8 cellular contexts compared by ENCODE assay signal in genomic region chrX:17521871-17522693, GRCh38.
DNase-seq lines count a peak whose midpoint lies in the region; ATAC-seq and TF ChIP-seq lines count a peak whose summit lies in the region.

No MANE protein-coding gene starts in this region.

- H3K9me2 ChIP-seq in GM23338 (ENCODE audit: insufficient read depth) (no peaks in the 10 kb centered on the region), Karpas-422 (replicated peaks; ENCODE audit: insufficient read depth, low read length) (no peaks in the 10 kb centered on the region)

- H3K27ac ChIP-seq in GM23338 (ENCODE audit: low read depth) = peak overlapping the region; percentile 32; the same call in 1 of the 2 replicates
- H3K27ac ChIP-seq in body of pancreas = no peak overlapping the region
- H3K27ac ChIP-seq in Karpas-422 (ENCODE audit: low read length) = no peak overlapping the region

- ATAC-seq in GM23338 (peak; percentile 80), body of pancreas (no peak), GM18870 (IDR thresholded peaks at IDR 0.05; ENCODE audit: unreplicated experiment) (no peak)

- H3K9me3 ChIP-seq in body of pancreas = no peaks in the 10 kb centered on the region
- H3K9me3 ChIP-seq in Karpas-422 (ENCODE audit: low read length) = no peaks in the 10 kb centered on the region

- peak; percentile 61 for DNase-seq in AG10803 (ENCODE audit: low read depth)
- DNase-seq in GM23338 (ENCODE audit: low spot score) = peak; percentile 67
- DNase-seq in NCI-H82 treated with DMSO at 0.1 percent for 48 hours (lab: John Stamatoyannopoulos, UW; ENCODE audit: unreplicated experiment) = peak; percentile 9
- peak; percentile 26 for DNase-seq in fibroblast of pulmonary artery (ENCODE audit: low read depth)
- DNase-seq in NCI-H748 (lab: John Stamatoyannopoulos, UW; ENCODE audit: unreplicated experiment) = no peak
- no peak for DNase-seq in body of pancreas
- no peak for DNase-seq in Karpas-422

- H3K27me3 Mint-ChIP-seq in GM23338 (ENCODE audit: insufficient read depth, low read depth, poor library complexity) = no peaks in the 10 kb centered on the region

- H2AFZ ChIP-seq in GM23338 = no peak overlapping the region
- H2AFZ ChIP-seq in Karpas-422 (ENCODE audit: low read length) = no peak overlapping the region

- peak overlapping the region; percentile 32; the same call in 1 of the 2 replicates for H3K4me2 ChIP-seq in GM23338
- no peak overlapping the region for H3K4me2 ChIP-seq in Karpas-422 (ENCODE audit: low read depth, low read length, poor library complexity, severe bottlenecking)

- H4K20me1 ChIP-seq in GM23338 (replicated peaks; ENCODE audit: insufficient read depth) = no peaks in the 10 kb centered on the region
- H4K20me1 ChIP-seq in Karpas-422 (ENCODE audit: insufficient read depth, low read depth, low read length) = no peaks in the 10 kb centered on the region

- no peak overlapping the region for H3K27ac Mint-ChIP-seq in GM23338

- peaks cover 31% of the 10 kb centered on the region for H3K4me1 Mint-ChIP-seq in GM23338

- no peak for TF ChIP-seq CTCF in AG10803 (conservative IDR thresholded peaks at IDR 0.05; ENCODE audit: low read length)
- no peak for TF ChIP-seq CTCF in GM23338 (conservative IDR thresholded peaks at IDR 0.05; ENCODE audit: low read depth in 2 of 2)
- no peak for TF ChIP-seq CTCF in fibroblast of pulmonary artery (IDR thresholded peaks at IDR 0.05; ENCODE audit: low read length, missing control alignments)
- no peak for TF ChIP-seq CTCF in body of pancreas (IDR thresholded peaks at IDR 0.05)

- peaks cover 3% of the 10 kb centered on the region; the same call in 2 of the 3 replicates for H3K36me3 Mint-ChIP-seq in GM23338 (ENCODE audit: low read depth)

- H3F3A ChIP-seq in GM23338 (replicated peaks; ENCODE audit: low read depth) = no peaks in the 10 kb centered on the region

- H3K4me3 Mint-ChIP-seq in GM23338 = no peak overlapping the region

- no peak for TF ChIP-seq POLR2A in body of pancreas (IDR thresholded peaks at IDR 0.05)

- WGBS in body of pancreas, 2 donors = 60 to 75% methylated on average over 4 to 11 of the region's 16 CpGs

- H3K79me2 ChIP-seq in GM23338 (replicated peaks; ENCODE audit: insufficient read depth) = no peaks in the 10 kb centered on the region
- no peaks in the 10 kb centered on the region for H3K79me2 ChIP-seq in Karpas-422 (ENCODE audit: low read length)

- no peak overlapping the region for H3K9ac ChIP-seq in Karpas-422 (ENCODE audit: low read length)

- intact Hi-C loops in body of pancreas (cut with DNase I) = no loop called here

- H3K9me3 Mint-ChIP-seq in GM23338 = peaks cover 6% of the 10 kb centered on the region; the same call in 2 of the 3 replicates

- H3K27me3 ChIP-seq in GM23338 (ENCODE audit: insufficient read depth) (no peaks in the 10 kb centered on the region), body of pancreas (no peaks in the 10 kb centered on the region), Karpas-422 (ENCODE audit: low read length) (no peaks in the 10 kb centered on the region)

- H3K4me1 ChIP-seq in GM23338 (ENCODE audit: insufficient read depth) (peaks cover 36% of the 10 kb centered on the region), body of pancreas (peaks cover 3% of the 10 kb centered on the region), Karpas-422 (ENCODE audit: low read length) (no peaks in the 10 kb centered on the region)

- H3K36me3 ChIP-seq in GM23338 (ENCODE audit: insufficient read depth) (no peaks in the 10 kb centered on the region), body of pancreas (replicated peaks in 1 of 2; ENCODE audit: insufficient read depth in 1 of 2, low read depth in 2 of 2) (no peaks in the 10 kb centered on the region), Karpas-422 (ENCODE audit: insufficient read depth, low read length) (no peaks in the 10 kb centered on the region)

- H3K4me3 ChIP-seq in AG10803 (ENCODE audit: low read length) (no peak overlapping the region), GM23338 (no peak overlapping the region), fibroblast of pulmonary artery (replicated peaks; ENCODE audit: low read depth, low read length) (no peak overlapping the region), body of pancreas (no peak overlapping the region), Karpas-422 (ENCODE audit: low read length) (no peak overlapping the region)

TF ChIP-seq in GM23338, 12 proteins besides CTCF, POLR2A, EP300 and RAD21:
- TF ChIP-seq POLR2AphosphoS5 (IDR thresholded peaks at IDR 0.05; ENCODE audit: low read depth) = no peak
- TF ChIP-seq ZNF462 (CRISPR knock-in tag; IDR thresholded peaks at IDR 0.05) = no peak
- TF ChIP-seq EZH2 (IDR thresholded peaks at IDR 0.05; ENCODE audit: low read depth, unreplicated experiment) = no peak
- no peak for TF ChIP-seq STAT1 (IDR thresholded peaks at IDR 0.05; ENCODE audit: unreplicated experiment)
- TF ChIP-seq NANOG (IDR thresholded peaks at IDR 0.05; ENCODE audit: borderline replicate concordance) = no peak
- no peak for TF ChIP-seq JUNB (IDR thresholded peaks at IDR 0.05; ENCODE audit: unreplicated experiment)
- no peak for TF ChIP-seq EZH2phosphoT487 (IDR thresholded peaks at IDR 0.05; ENCODE audit: unreplicated experiment)
- TF ChIP-seq ETS1 (IDR thresholded peaks at IDR 0.05) = no peak

Comparison
In these comparisons a context has a peak if more than half of its experiments do, and no peak if none do; other contexts are left out.
1. DNase-seq: peak in AG10803 (single experiment), GM23338 (single experiment), NCI-H82 treated with DMSO at 0.1 percent for 48 hours (single experiment) and fibroblast of pulmonary artery (single experiment); none in NCI-H748 (single experiment), body of pancreas (0 of 4) and Karpas-422 (single experiment).